20 cellular contexts compared by ENCODE assay signal in genomic region chr21:25103500-25104207, GRCh38.
A peak's percentile ranks its signal among the peaks of the same experiment; 100 is the strongest.
DNase-seq lines count a peak whose midpoint lies in the region; ATAC-seq and TF ChIP-seq lines count a peak whose summit lies in the region.
"Had no signal": no experiment of that assay in that cellular context is flagged by ENCODE, and none has a peak within 500 bp of the region (broad histone marks: within the 10 kb centered on the region; RNA-seq: fewer than 3 reads in every experiment).

No MANE protein-coding gene starts in this region.

- in situ Hi-C loops in astrocyte of the spinal cord (cut with HindIII; ENCODE audit: low sequenced_read_pairs) = no loop called here

- H3K4me3 ChIP-seq in astrocyte of the spinal cord (ENCODE audit: low read depth, low read length) = no peak overlapping the region
- no peak overlapping the region for H3K4me3 ChIP-seq in skeletal muscle cell (ENCODE audit: low read depth, low read length)
- H3K4me3 ChIP-seq: GM12878, SJCRH30 had no signal

- no peak overlapping the region for H3K27ac ChIP-seq in substantia nigra (ENCODE audit: low read depth, low read length, poor library complexity, severe bottlenecking)
- H3K27ac ChIP-seq: RWPE1, SJCRH30 had no signal

- ATAC-seq in HG03108 (IDR thresholded peaks at IDR 0.05; ENCODE audit: unreplicated experiment) = no peak
- ATAC-seq: GM12878 had no signal

- peak; percentile 7 for DNase-seq in COLO829 (ENCODE audit: low spot score)
- peak; percentile 3 for DNase-seq in NCI-H226
- DNase-seq in astrocyte of the spinal cord (ENCODE audit: low read depth, low spot score) = peak; percentile 81
- DNase-seq in skeletal muscle cell (ENCODE audit: low read depth) = peak; percentile 22
- DNase-seq in SK-N-DZ (ENCODE audit: low spot score) = no peak
- no peak for DNase-seq in substantia nigra (lab: John Stamatoyannopoulos, UW)
- DNase-seq: BE2C; CD4-positive, alpha-beta memory T cell; DMS79; GOT3; MV-4-11; NCI-H1417; NCI-H1930; NCI-H446; NK-92 treated with Interleukin-12 subunit alpha and Interleukin-12 subunit beta, amount 100 ng/mL, for 24 hours; OCI-M1; SJCRH30 had no signal

- TF ChIP-seq CTCF in astrocyte of the spinal cord (IDR thresholded peaks at IDR 0.05; ENCODE audit: low read depth, low read length) = no peak

Comparison
In these comparisons a context has a peak if more than half of its experiments do, and no peak if none do; other contexts are left out.
1. DNase-seq: peak in COLO829 (single experiment), NCI-H226 (single experiment), astrocyte of the spinal cord (single experiment) and skeletal muscle cell (single experiment); none in SK-N-DZ (single experiment) and substantia nigra (0 of 49).